In the genomic region with DNA sequence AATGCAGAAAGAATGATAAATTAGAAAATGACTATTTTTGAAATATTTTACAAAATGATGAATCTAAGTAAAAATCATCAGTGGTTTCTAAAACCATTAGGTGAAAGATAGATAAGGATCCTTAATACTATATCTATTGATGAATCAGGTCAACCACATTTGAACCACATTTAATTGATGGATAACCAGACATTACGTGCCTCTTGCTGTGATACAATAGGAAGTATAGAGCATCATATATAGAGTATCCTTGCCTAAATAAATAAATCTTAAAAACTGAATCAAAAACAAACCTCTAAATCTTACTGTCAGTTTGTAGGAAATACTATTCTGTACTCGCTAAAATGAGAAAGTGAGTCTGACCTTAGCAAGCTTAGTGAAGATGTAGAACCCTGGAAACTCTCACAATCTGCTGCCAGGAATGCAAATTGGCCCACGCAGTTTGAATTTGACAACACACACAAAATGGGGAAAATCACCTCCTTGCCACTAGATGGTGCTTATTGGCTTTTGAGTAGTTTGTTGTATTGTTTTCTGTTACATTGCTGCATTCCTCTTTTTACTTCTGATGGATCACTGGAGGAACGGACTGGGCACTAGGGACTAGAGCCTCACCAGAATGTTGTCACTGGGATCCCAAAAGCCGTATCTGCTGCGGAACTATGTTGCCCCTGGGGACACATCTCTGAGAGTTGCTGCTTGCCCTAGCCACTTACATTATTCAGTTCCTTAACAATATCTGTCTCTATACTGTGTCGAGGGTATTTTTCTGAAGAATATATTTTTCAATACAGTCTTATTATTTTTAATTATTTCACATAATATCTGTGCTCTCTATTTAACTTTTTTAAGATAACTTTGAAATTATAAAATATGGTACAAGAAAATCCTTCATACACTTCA, we compare ENCODE assay signal across 8 cellular contexts. TPM values are rescaled to one million over a fixed set of nuclear protein-coding genes. Genes with fewer than 3 reads are reported as not detected.
DNase-seq lines count a peak whose midpoint lies in the region; ATAC-seq and TF ChIP-seq lines count a peak whose summit lies in the region.

No MANE protein-coding gene starts in this region.

- no TSS peak for BruUV-seq in A673 (replicated peaks; lab: Mats Ljungman, UMichigan)

- no peaks in the 10 kb centered on the region for H3K4me1 Mint-ChIP-seq in naive thymus-derived CD8-positive, alpha-beta T cell

- TF ChIP-seq CTCF in A673 (conservative IDR thresholded peaks at IDR 0.05; ENCODE audit: low read depth, low read length) (peak; percentile 78), MM.1S (IDR thresholded peaks at IDR 0.05; ENCODE audit: low read length) (peak; percentile 76)

- peak overlapping the region in 2 of 10 donors; percentile 5 to 51 for H3K27ac Mint-ChIP-seq in naive thymus-derived CD8-positive, alpha-beta T cell

- no peak overlapping the region for H3K4me2 ChIP-seq in MM.1S (ENCODE audit: low read depth, low read length)

- no peaks in the 10 kb centered on the region for H3K36me3 Mint-ChIP-seq in naive thymus-derived CD8-positive, alpha-beta T cell

- no peak overlapping the region for H3K27ac ChIP-seq in A673 (ENCODE audit: low read depth, low read length, poor library complexity, severe bottlenecking)
- no peak overlapping the region for H3K27ac ChIP-seq in MM.1S (ENCODE audit: low read length)

- H3K4me1 ChIP-seq in A673 (ENCODE audit: insufficient read depth, low read length, poor library complexity, severe bottlenecking) (no peaks in the 10 kb centered on the region), MM.1S (ENCODE audit: low read length) (no peaks in the 10 kb centered on the region)

- H3K27me3 Mint-ChIP-seq in naive thymus-derived CD8-positive, alpha-beta T cell = no peaks in the 10 kb centered on the region

- H3K9ac ChIP-seq in MM.1S (ENCODE audit: low read length) = no peak overlapping the region

- intact Hi-C loops in A673 (cut with micrococcal nuclease; ENCODE audit: unreplicated experiment) = loop anchor here (1.0 to 10.0 kb wide), 2 partner anchors 230 to 649 kb away; no protein-coding TSS in a partner anchor

- peak; percentile 40 to 54 for ATAC-seq in naive thymus-derived CD8-positive, alpha-beta T cell

- no peaks in the 10 kb centered on the region for H3F3A ChIP-seq in MM.1S (ENCODE audit: insufficient read depth, low read length)

- no peaks in the 10 kb centered on the region for H4K20me1 ChIP-seq in MM.1S (ENCODE audit: insufficient read depth, low read length)

- CTCF ChIA-PET in A673 (lab: Charles Lee) = interaction anchor here (0.6 kb wide), 1 partner anchor 44 kb away, joined by 4 read pairs; no protein-coding TSS in a partner anchor

- no peak overlapping the region for H2AFZ ChIP-seq in MM.1S (ENCODE audit: low read length)

- H3K4me3 ChIP-seq in A673 (ENCODE audit: low read depth, low read length, poor library complexity, severe bottlenecking) (no peak overlapping the region), MM.1S (ENCODE audit: low read length) (no peak overlapping the region)

- peaks cover 0 to 1% (median 0%) of the 10 kb centered on the region in 9 donors for H3K9me3 Mint-ChIP-seq in naive thymus-derived CD8-positive, alpha-beta T cell

- H3K9me2 ChIP-seq in MM.1S (replicated peaks; ENCODE audit: insufficient read depth, low read length) = no peaks in the 10 kb centered on the region

- no peaks in the 10 kb centered on the region for H3K79me2 ChIP-seq in MM.1S (ENCODE audit: low read length)

- H3K9me3 ChIP-seq in A673 (ENCODE audit: low read depth, low read length, poor library complexity, severe bottlenecking) = no peaks in the 10 kb centered on the region
- H3K9me3 ChIP-seq in MM.1S (replicated peaks; ENCODE audit: insufficient read depth, low read length) = no peaks in the 10 kb centered on the region

- no peak overlapping the region for H3K4me3 Mint-ChIP-seq in naive thymus-derived CD8-positive, alpha-beta T cell

- no peaks in the 10 kb centered on the region for H3K27me3 ChIP-seq in A673 (replicated peaks; ENCODE audit: insufficient read depth, low read depth, low read length, poor library complexity)
- no peaks in the 10 kb centered on the region for H3K27me3 ChIP-seq in MM.1S (replicated peaks; ENCODE audit: insufficient read depth, low read length)

- no peaks in the 10 kb centered on the region for H3K36me3 ChIP-seq in A673 (ENCODE audit: insufficient read depth, low read length, poor library complexity, severe bottlenecking)
- H3K36me3 ChIP-seq in MM.1S (replicated peaks; ENCODE audit: insufficient read depth, low read length) = no peaks in the 10 kb centered on the region

- in situ Hi-C loops in G401 (cut with HindIII; ENCODE audit: low sequenced_read_pairs) = no loop called here

- peak; percentile 84 for DNase-seq in A673 (ENCODE audit: low spot score)
- DNase-seq in G401 (ENCODE audit: low spot score) = peak; percentile 20
- DNase-seq in H4 (ENCODE audit: low spot score) = peak; percentile 67
- DNase-seq in MM.1S = peak; percentile 44
- DNase-seq in SKM-1 (lab: John Stamatoyannopoulos, UW; ENCODE audit: unreplicated experiment) = peak; percentile 64
- peak; percentile 37 to 60 for DNase-seq in dermis microvascular lymphatic vessel endothelial cell (ENCODE audit: low read depth in 2 of 2)
- DNase-seq in naive thymus-derived CD8-positive, alpha-beta T cell = peak in 5 of 10 donors; percentile 10 to 43 (median 27)
- DNase-seq in ureter (ENCODE audit: low spot score) = no peak

- POLR2A ChIA-PET in A673 (lab: Charles Lee; ENCODE audit: low non-redundant PET) = no interaction called here
- POLR2A ChIA-PET in naive thymus-derived CD8-positive, alpha-beta T cell (lab: Charles Lee) = interaction anchor here (0.9 kb wide), 1 partner anchor 26 kb away, joined by 3 read pairs; the partner anchor contains the start of gene SLAIN2

RNA-seq across cellular contexts. Expression of gene SLAIN2, which starts 25.4 kb away (rescaled TPM):
- total RNA-seq in A673 (2021) (74.0 and 79.1 TPM in 2 replicates), dermis microvascular lymphatic vessel endothelial cell (14.8 and 18.1 TPM in 2 replicates), ureter (92.0 TPM)
- 12.9 and 25.5 TPM in 2 replicates for total RNA-seq in G401 (2014; rRNA removed; shearing (Covaris generic))
- total RNA-seq in H4 (2014; rRNA removed; shearing (Covaris generic)) = 36.3 and 72.3 TPM in 2 replicates
- total RNA-seq in naive thymus-derived CD8-positive, alpha-beta T cell = 100 to 1,000 TPM in 1 of 2 experiments, 10 to 100 TPM in 1; 98.3 to 109 TPM
- 10 to 100 TPM; 25.9 to 39.3 (median 33.6) TPM for polyA plus RNA-seq in naive thymus-derived CD8-positive, alpha-beta T cell

RNA-seq across cellular contexts. Expression of gene TEC, which starts 46.3 kb away (rescaled TPM):
- 6.8 and 6.9 TPM in 2 replicates for total RNA-seq in A673 (2021)
- not detected in 2 replicates for total RNA-seq in G401 (2014; rRNA removed; shearing (Covaris generic))
- 0.06 TPM in 1 of 2 replicates, not detected in the other for total RNA-seq in H4 (2014; rRNA removed; shearing (Covaris generic))
- total RNA-seq in dermis microvascular lymphatic vessel endothelial cell = 0.51 and 1.3 TPM in 2 replicates
- 1 to 10 TPM; 4.3 to 4.7 TPM for total RNA-seq in naive thymus-derived CD8-positive, alpha-beta T cell
- 1 to 10 TPM; 1.1 to 2.5 (median 1.4) TPM for polyA plus RNA-seq in naive thymus-derived CD8-positive, alpha-beta T cell
- total RNA-seq in ureter = 3.4 TPM
